Comparison of ENCODE assay signal across 7 cellular contexts in the genomic region with DNA sequence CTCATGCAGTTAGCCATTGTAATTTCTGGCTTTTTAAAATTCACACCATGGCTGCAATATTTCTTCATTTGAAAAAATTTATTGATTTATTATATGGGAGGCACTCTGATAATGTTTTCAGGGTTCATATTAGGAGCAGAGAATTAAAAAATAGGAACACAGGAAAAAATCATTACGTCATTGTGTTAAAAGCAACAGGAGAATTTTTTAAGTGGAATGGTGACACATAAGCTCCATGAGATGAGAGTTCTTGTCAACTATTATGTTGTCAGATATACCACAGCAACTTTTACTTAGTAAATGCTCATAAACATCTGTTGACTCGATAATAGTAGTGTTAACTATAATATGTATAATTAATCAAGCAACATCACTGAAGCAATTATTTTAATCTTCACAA.
"Had no signal": no experiment of that assay in that cellular context is flagged by ENCODE, and none has a peak within 500 bp of the region (broad histone marks: within the 10 kb centered on the region; RNA-seq: fewer than 3 reads in every experiment).

No MANE protein-coding gene starts in this region.

- H3K9ac ChIP-seq: KMS-11 had no signal

- ATAC-seq: K562 had no signal

- H3K4me2 ChIP-seq: KMS-11 had no signal

- FAIRE-seq: HTR-8/SVneo, K562 had no signal

- H3K27ac ChIP-seq: HL-60, KMS-11 had no signal

- DNase-seq: IMR-90, KBM-7, KG1 had no signal

- H3K4me3 ChIP-seq: K562 had no signal
